8 cellular contexts compared by ENCODE assay signal in genomic region chr1:201740609-201741231, GRCh38.
A peak's percentile ranks its signal among the peaks of the same experiment; 100 is the strongest.
DNase-seq lines count a peak whose midpoint lies in the region; ATAC-seq and TF ChIP-seq lines count a peak whose summit lies in the region.

No MANE protein-coding gene starts in this region.

- no peaks in the 10 kb centered on the region for H3K9me3 Mint-ChIP-seq in stimulated activated naive CD8-positive, alpha-beta T cell treated with anti-CD3 and anti-CD28 coated beads, Interleukin-15, amount 100 ng/mL, for 72 hours

- intact Hi-C loops in ascending aorta (cut with DNase I), result loop anchor here (5.0 kb wide), 1 partner anchor 37 kb away; no protein-coding TSS in a partner anchor

- peaks cover 24% of the 10 kb centered on the region for H3K4me1 Mint-ChIP-seq in stimulated activated naive CD8-positive, alpha-beta T cell treated with anti-CD3 and anti-CD28 coated beads, Interleukin-15, amount 100 ng/mL, for 72 hours

- H3K27ac ChIP-seq in ascending aorta, result peak overlapping the region; percentile 97 to 98
- H3K27ac ChIP-seq in iPS-20b (ENCODE audit: low read length), result no peak overlapping the region

- DNase-seq in Kasumi-1 (lab: John Stamatoyannopoulos, UW) (peak; percentile 45 to 52), ascending aorta (ENCODE audit: low spot score in 2 of 2) (no peak), SK-N-DZ (ENCODE audit: low spot score) (no peak), NCI-H345 treated with DMSO at 0.1 percent for 48 hours (lab: John Stamatoyannopoulos, UW; ENCODE audit: unreplicated experiment) (no peak), kidney tubule cell (ENCODE audit: low spot score) (no peak)
- no peak for DNase-seq in stimulated activated naive CD8-positive, alpha-beta T cell treated with anti-CD3 and anti-CD28 coated beads, Interleukin-15, amount 100 ng/mL, for 72 hours

- peak; percentile 33 for ATAC-seq in stimulated activated naive CD8-positive, alpha-beta T cell treated with anti-CD3 and anti-CD28 coated beads, Interleukin-15, amount 100 ng/mL, for 72 hours
- no peak for ATAC-seq in GM19035 (IDR thresholded peaks at IDR 0.05; ENCODE audit: unreplicated experiment)

- no peaks in the 10 kb centered on the region for H3K27me3 ChIP-seq in ascending aorta
- H3K27me3 ChIP-seq in iPS-20b (ENCODE audit: insufficient read depth, low read length), result no peaks in the 10 kb centered on the region

- H3K4me3 ChIP-seq in ascending aorta, result peak overlapping the region; percentile 89 to 98
- peak overlapping the region; percentile 88 for H3K4me3 ChIP-seq in iPS-20b (ENCODE audit: low read length)

- H3K27ac Mint-ChIP-seq in stimulated activated naive CD8-positive, alpha-beta T cell treated with anti-CD3 and anti-CD28 coated beads, Interleukin-15, amount 100 ng/mL, for 72 hours, result peak overlapping the region; percentile 39 to 68

- H3K4me3 Mint-ChIP-seq in stimulated activated naive CD8-positive, alpha-beta T cell treated with anti-CD3 and anti-CD28 coated beads, Interleukin-15, amount 100 ng/mL, for 72 hours, result peak overlapping the region; percentile 80 to 88

- peaks cover 61% of the 10 kb centered on the region for H3K27me3 Mint-ChIP-seq in stimulated activated naive CD8-positive, alpha-beta T cell treated with anti-CD3 and anti-CD28 coated beads, Interleukin-15, amount 100 ng/mL, for 72 hours

- no peak for TF ChIP-seq CTCF in ascending aorta (IDR thresholded peaks at IDR 0.05)

- H3K4me1 ChIP-seq in ascending aorta (peaks cover 14 to 58% of the 10 kb centered on the region in 2 donors), iPS-20b (ENCODE audit: insufficient read depth, low read length) (peaks cover 52% of the 10 kb centered on the region)

- H3K36me3 ChIP-seq in ascending aorta (peaks cover 0 to 15% of the 10 kb centered on the region in 2 donors), iPS-20b (ENCODE audit: insufficient read depth, low read depth, low read length) (peaks cover 5% of the 10 kb centered on the region)

- no peaks in the 10 kb centered on the region for H3K9me3 ChIP-seq in ascending aorta
- no peaks in the 10 kb centered on the region for H3K9me3 ChIP-seq in iPS-20b (ENCODE audit: insufficient read depth, low read depth, low read length)

- peak overlapping the region; percentile 85; the same call in 1 of the 2 replicates for H3K9ac ChIP-seq in iPS-20b (ENCODE audit: low read depth, low read length)

Comparison
In these comparisons a context has a peak if more than half of its experiments do, and no peak if none do; other contexts are left out.
1. DNase-seq: peak in Kasumi-1 (2 of 2); none in ascending aorta (0 of 2), stimulated activated naive CD8-positive, alpha-beta T cell treated with anti-CD3 and anti-CD28 coated beads, Interleukin-15, amount 100 ng/mL, for 72 hours (0 of 2), SK-N-DZ (single experiment), NCI-H345 treated with DMSO at 0.1 percent for 48 hours (single experiment) and kidney tubule cell (single experiment).